Comparison of ENCODE assay signal across 1 cellular context in the genomic region with DNA sequence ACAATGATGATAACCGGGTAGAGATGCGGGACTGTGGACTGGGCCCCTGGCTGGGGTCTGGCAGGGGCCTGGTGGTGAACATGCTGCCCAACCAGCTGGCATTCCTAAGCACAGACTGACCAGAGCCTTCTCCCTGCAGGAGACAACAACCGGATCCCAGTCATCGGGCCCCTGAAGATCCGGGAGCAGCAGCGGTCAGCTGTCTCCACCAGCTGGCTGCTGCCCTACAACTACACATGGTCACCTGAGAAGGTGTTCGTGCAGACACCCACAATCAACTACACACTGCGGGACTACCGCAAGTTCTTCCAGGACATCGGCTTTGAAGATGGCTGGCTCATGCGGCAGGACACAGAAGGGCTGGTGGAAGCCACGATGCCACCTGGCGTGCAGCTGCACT.
TF ChIP-seq lines count a peak whose summit lies in the region.

No MANE protein-coding gene starts in this region.

TF ChIP-seq in HepG2, 621 proteins besides CTCF, POLR2A, EP300 and RAD21:
- TF ChIP-seq ZNF761 (CRISPR knock-in tag; conservative IDR thresholded peaks at IDR 0.05): no peak
- TF ChIP-seq, protein P1, sequence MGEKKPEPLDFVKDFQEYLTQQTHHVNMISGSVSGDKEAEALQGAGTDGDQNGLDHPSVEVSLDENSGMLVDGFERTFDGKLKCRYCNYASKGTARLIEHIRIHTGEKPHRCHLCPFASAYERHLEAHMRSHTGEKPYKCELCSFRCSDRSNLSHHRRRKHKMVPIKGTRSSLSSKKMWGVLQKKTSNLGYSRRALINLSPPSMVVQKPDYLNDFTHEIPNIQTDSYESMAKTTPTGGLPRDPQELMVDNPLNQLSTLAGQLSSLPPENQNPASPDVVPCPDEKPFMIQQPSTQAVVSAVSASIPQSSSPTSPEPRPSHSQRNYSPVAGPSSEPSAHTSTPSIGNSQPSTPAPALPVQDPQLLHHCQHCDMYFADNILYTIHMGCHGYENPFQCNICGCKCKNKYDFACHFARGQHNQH (CRISPR knock-in tag; IDR thresholded peaks at IDR 0.05): no peak
- no peak for TF ChIP-seq ZNF251 (CRISPR knock-in tag; IDR thresholded peaks at IDR 0.05)
- no peak for TF ChIP-seq TCF7 (IDR thresholded peaks at IDR 0.05; ENCODE audit: low read depth)
- no peak for TF ChIP-seq ZMAT3 (CRISPR knock-in tag; conservative IDR thresholded peaks at IDR 0.05)
- TF ChIP-seq, protein P2, sequence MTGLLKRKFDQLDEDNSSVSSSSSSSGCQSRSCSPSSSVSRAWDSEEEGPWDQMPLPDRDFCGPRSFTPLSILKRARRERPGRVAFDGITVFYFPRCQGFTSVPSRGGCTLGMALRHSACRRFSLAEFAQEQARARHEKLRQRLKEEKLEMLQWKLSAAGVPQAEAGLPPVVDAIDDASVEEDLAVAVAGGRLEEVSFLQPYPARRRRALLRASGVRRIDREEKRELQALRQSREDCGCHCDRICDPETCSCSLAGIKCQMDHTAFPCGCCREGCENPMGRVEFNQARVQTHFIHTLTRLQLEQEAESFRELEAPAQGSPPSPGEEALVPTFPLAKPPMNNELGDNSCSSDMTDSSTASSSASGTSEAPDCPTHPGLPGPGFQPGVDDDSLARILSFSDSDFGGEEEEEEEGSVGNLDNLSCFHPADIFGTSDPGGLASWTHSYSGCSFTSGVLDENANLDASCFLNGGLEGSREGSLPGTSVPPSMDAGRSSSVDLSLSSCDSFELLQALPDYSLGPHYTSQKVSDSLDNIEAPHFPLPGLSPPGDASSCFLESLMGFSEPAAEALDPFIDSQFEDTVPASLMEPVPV (CRISPR knock-in tag; IDR thresholded peaks at IDR 0.05): no peak
- TF ChIP-seq ZC3H13 (CRISPR knock-in tag; IDR thresholded peaks at IDR 0.05): no peak
- no peak for TF ChIP-seq CEBPG (CRISPR knock-in tag; IDR thresholded peaks at IDR 0.05)
- no peak for TF ChIP-seq JARID2 (CRISPR knock-in tag; IDR thresholded peaks at IDR 0.05; ENCODE audit: insufficient replicate concordance)
- TF ChIP-seq ZNF775 (CRISPR knock-in tag; IDR thresholded peaks at IDR 0.05; ENCODE audit: borderline replicate concordance): no peak
- TF ChIP-seq, protein P3, sequence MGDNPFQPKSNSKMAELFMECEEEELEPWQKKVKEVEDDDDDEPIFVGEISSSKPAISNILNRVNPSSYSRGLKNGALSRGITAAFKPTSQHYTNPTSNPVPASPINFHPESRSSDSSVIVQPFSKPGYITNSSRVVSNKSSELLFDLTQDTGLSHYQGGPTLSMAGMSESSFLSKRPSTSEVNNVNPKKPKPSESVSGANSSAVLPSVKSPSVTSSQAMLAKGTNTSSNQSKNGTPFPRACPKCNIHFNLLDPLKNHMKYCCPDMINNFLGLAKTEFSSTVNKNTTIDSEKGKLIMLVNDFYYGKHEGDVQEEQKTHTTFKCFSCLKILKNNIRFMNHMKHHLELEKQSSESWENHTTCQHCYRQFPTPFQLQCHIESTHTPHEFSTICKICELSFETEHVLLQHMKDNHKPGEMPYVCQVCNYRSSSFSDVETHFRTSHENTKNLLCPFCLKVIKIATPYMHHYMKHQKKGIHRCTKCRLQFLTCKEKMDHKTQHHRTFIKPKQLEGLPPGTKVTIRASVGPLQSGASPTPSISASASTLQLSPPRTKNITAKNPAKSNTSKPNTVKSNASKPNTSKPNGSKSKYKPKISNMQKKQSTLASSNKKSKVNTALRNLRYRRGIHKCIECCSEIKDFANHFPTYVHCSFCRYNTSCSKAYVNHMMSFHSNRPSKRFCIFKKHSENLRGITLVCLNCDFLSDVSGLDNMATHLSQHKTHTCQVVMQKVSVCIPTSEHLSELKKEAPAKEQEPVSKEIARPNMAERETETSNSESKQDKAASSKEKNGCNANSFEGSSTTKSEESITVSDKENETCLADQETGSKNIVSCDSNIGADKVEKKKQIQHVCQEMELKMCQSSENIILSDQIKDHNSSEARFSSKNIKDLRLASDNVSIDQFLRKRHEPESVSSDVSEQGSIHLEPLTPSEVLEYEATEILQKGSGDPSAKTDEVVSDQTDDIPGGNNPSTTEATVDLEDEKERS (CRISPR knock-in tag; IDR thresholded peaks at IDR 0.05): no peak
- TF ChIP-seq, protein P4, sequence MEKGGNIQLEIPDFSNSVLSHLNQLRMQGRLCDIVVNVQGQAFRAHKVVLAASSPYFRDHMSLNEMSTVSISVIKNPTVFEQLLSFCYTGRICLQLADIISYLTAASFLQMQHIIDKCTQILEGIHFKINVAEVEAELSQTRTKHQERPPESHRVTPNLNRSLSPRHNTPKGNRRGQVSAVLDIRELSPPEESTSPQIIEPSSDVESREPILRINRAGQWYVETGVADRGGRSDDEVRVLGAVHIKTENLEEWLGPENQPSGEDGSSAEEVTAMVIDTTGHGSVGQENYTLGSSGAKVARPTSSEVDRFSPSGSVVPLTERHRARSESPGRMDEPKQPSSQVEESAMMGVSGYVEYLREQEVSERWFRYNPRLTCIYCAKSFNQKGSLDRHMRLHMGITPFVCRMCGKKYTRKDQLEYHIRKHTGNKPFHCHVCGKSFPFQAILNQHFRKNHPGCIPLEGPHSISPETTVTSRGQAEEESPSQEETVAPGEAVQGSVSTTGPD (CRISPR knock-in tag; IDR thresholded peaks at IDR 0.05): no peak
